In genomic region chr16:50741808-50742520, GRCh38 we compare ENCODE assay signal across 8 cellular contexts. TPM values are rescaled to one million over a fixed set of nuclear protein-coding genes. Genes with fewer than 3 reads are reported as not detected.
DNase-seq lines count a peak whose midpoint lies in the region; TF ChIP-seq lines count a peak whose summit lies in the region.

CYLD (plus strand) TSS chr16:50742086; CDS start chr16:50749699, 7,613 bp downstream.

- 0 out of 2 replicates have a peak, but pooled peaks cover 3% of the 10 kb centered on the region for H3K4me1 ChIP-seq in H9 (ENCODE audit: insufficient read depth, low read length)

- no peak within 1 kb of the TSS for H3K4ac ChIP-seq in H9 (ENCODE audit: low read depth, low read length)

- H3K36me3 ChIP-seq in MG63, result no peaks in the 10 kb centered on the region; the same call in 1 of the 2 replicates

- no peak for TF ChIP-seq CTCF in H9 (conservative IDR thresholded peaks at IDR 0.05)
- TF ChIP-seq CTCF in fibroblast of the aortic adventitia (IDR thresholded peaks at IDR 0.05; ENCODE audit: insufficient read depth, low read length), result no peak
- no peak for TF ChIP-seq CTCF in nephron (IDR thresholded peaks at IDR 0.05; ENCODE audit: unreplicated experiment in 3 of 3)

- no peak within 1 kb of the TSS for H3K23ac ChIP-seq in H9 (ENCODE audit: insufficient read length, low read depth, low read length)

- H3K18ac ChIP-seq in H9 (ENCODE audit: insufficient read length, low read depth, low read length), result no peak within 1 kb of the TSS

- H3K4me1 Mint-ChIP-seq in H9, result peaks cover 27 to 36% of the 10 kb centered on the region in 2 experiments
- peaks cover 26% of the 10 kb centered on the region for H3K4me1 Mint-ChIP-seq in nephron
- peaks cover 59% of the 10 kb centered on the region for H3K4me1 Mint-ChIP-seq in stimulated activated naive CD8-positive, alpha-beta T cell treated with anti-CD3 and anti-CD28 coated beads, Interleukin-15, Interleukin-2, amounts not matched to agents 100 ng/mL and 50 ng/mL, for 24 hours (ENCODE audit: low read depth)

- no peak within 1 kb of the TSS for H2BK12ac ChIP-seq in H9 (ENCODE audit: insufficient read length, low read depth, low read length)

- H3K4me3 Mint-ChIP-seq in H9, result peak within 1 kb of the TSS; percentile 77 to 90
- peak within 1 kb of the TSS; percentile 82 to 96 (median 92) for H3K4me3 Mint-ChIP-seq in nephron
- H3K4me3 Mint-ChIP-seq in stimulated activated naive CD8-positive, alpha-beta T cell treated with anti-CD3 and anti-CD28 coated beads, Interleukin-15, Interleukin-2, amounts not matched to agents 100 ng/mL and 50 ng/mL, for 24 hours, result peak within 1 kb of the TSS; percentile 89

- no peak within 1 kb of the TSS for H4K5ac ChIP-seq in H9 (ENCODE audit: insufficient read length, low read depth, low read length)

- H4K91ac ChIP-seq in H9 (ENCODE audit: insufficient read length, low read depth, low read length), result no peak within 1 kb of the TSS

- no peak within 1 kb of the TSS for H2BK5ac ChIP-seq in H9 (ENCODE audit: insufficient read length, low read length)

- H3K27ac ChIP-seq in H9 (ENCODE audit: insufficient read length, low read depth, low read length), result no peak within 1 kb of the TSS

- H3K79me2 ChIP-seq in H9 (ENCODE audit: insufficient read depth, low read length), result no peaks in the 10 kb centered on the region

- H3K27ac Mint-ChIP-seq in H9, result peak within 1 kb of the TSS in 1 of 3 experiments; percentile 74; a peak in 1 of 7 replicates
- H3K27ac Mint-ChIP-seq in nephron, result peak within 1 kb of the TSS in 1 of 3 experiments; percentile 70
- peak within 1 kb of the TSS; percentile 96 for H3K27ac Mint-ChIP-seq in stimulated activated naive CD8-positive, alpha-beta T cell treated with anti-CD3 and anti-CD28 coated beads, Interleukin-15, Interleukin-2, amounts not matched to agents 100 ng/mL and 50 ng/mL, for 24 hours

- H3K4me2 ChIP-seq in H9 (ENCODE audit: insufficient read depth, insufficient read length, low read length), result peak within 1 kb of the TSS; percentile 78

- H2BK120ac ChIP-seq in H9 (ENCODE audit: low read depth, low read length, poor library complexity, severe bottlenecking), result no peak within 1 kb of the TSS

- H2AK5ac ChIP-seq in H9 (ENCODE audit: insufficient read length, low read length), result no peak within 1 kb of the TSS

- peak within 1 kb of the TSS; percentile 4 for H3K9ac ChIP-seq in H9 (ENCODE audit: extremely low read depth, insufficient read length, low read length)

- peak; percentile 100 for DNase-seq in ELR (ENCODE audit: low read depth)
- DNase-seq in H9, result peak; percentile 99
- peak; percentile 98 for DNase-seq in MG63
- peak; percentile 94 for DNase-seq in SHP77 treated with DMSO at 0.1 percent for 48 hours (lab: John Stamatoyannopoulos, UW)
- peak; percentile 100 for DNase-seq in activated effector memory CD4-positive, alpha-beta T cell treated with anti-CD3 and anti-CD28 coated beads, Interleukin-2, amount 50 U/mL, for 16 hours
- DNase-seq in fibroblast of the aortic adventitia (ENCODE audit: low read depth), result peak; percentile 99

- no peaks in the 10 kb centered on the region for H4K20me1 ChIP-seq in H9 (ENCODE audit: control insufficient read depth, insufficient read depth, insufficient read length)

- H3K27me3 ChIP-seq in H9 (ENCODE audit: insufficient read depth, low read length) (no peaks in the 10 kb centered on the region), MG63 (no peaks in the 10 kb centered on the region)

- no peaks in the 10 kb centered on the region for H3K79me1 ChIP-seq in H9 (ENCODE audit: insufficient read depth, low read depth, low read length, poor library complexity, severe bottlenecking)

- no CpG with 5 or more reads among the region's 85 CpGs for WGBS in H9 (ENCODE audit: extremely low coverage, insufficient read length, low lambda C conversion rate)

- no peaks in the 10 kb centered on the region for H3K36me3 Mint-ChIP-seq in H9 (ENCODE audit: insufficient read depth in 1 of 3, low read depth in 3 of 3)
- H3K36me3 Mint-ChIP-seq in nephron (ENCODE audit: low read depth), result no peaks in the 10 kb centered on the region
- H3K36me3 Mint-ChIP-seq in stimulated activated naive CD8-positive, alpha-beta T cell treated with anti-CD3 and anti-CD28 coated beads, Interleukin-15, Interleukin-2, amounts not matched to agents 100 ng/mL and 50 ng/mL, for 24 hours (ENCODE audit: low read depth), result peaks cover 17% of the 10 kb centered on the region

- H3K4me3 ChIP-seq in MG63 (peak within 1 kb of the TSS; percentile 63), fibroblast of the aortic adventitia (ENCODE audit: low read depth, low read length) (peak within 1 kb of the TSS; percentile 78)

- peaks cover 21% of the 10 kb centered on the region for H3K27me3 Mint-ChIP-seq in H9 (ENCODE audit: low read depth)
- H3K27me3 Mint-ChIP-seq in nephron (ENCODE audit: low read depth), result peaks cover 9% of the 10 kb centered on the region
- no peaks in the 10 kb centered on the region for H3K27me3 Mint-ChIP-seq in stimulated activated naive CD8-positive, alpha-beta T cell treated with anti-CD3 and anti-CD28 coated beads, Interleukin-15, Interleukin-2, amounts not matched to agents 100 ng/mL and 50 ng/mL, for 24 hours

- H2BK15ac ChIP-seq in H9 (ENCODE audit: low read depth, low read length), result no peak within 1 kb of the TSS

- no peak within 1 kb of the TSS for H2BK20ac ChIP-seq in H9 (ENCODE audit: low read depth, low read length, poor library complexity, severe bottlenecking)

- H3K9me3 Mint-ChIP-seq in H9 (no peaks in the 10 kb centered on the region), nephron (no peaks in the 10 kb centered on the region)
- no peaks in the 10 kb centered on the region for H3K9me3 Mint-ChIP-seq in stimulated activated naive CD8-positive, alpha-beta T cell treated with anti-CD3 and anti-CD28 coated beads, Interleukin-15, Interleukin-2, amounts not matched to agents 100 ng/mL and 50 ng/mL, for 24 hours

- H3K23me2 ChIP-seq in H9 (ENCODE audit: insufficient read length, low read depth, low read length, poor library complexity, severe bottlenecking), result peaks cover 3% of the 10 kb centered on the region

- no peak within 1 kb of the TSS for H3K56ac ChIP-seq in H9 (ENCODE audit: insufficient read length, low read depth, low read length)

- no peaks in the 10 kb centered on the region for H3K9me3 ChIP-seq in H9 (ENCODE audit: control insufficient read depth, low read depth, low read length)
- no peaks in the 10 kb centered on the region for H3K9me3 ChIP-seq in MG63

- no peak within 1 kb of the TSS for H4K8ac ChIP-seq in H9 (replicated peaks; ENCODE audit: insufficient read length, low read depth, low read length)

- H3T11ph ChIP-seq in H9 (ENCODE audit: low read length), result no peak within 1 kb of the TSS

- H3K14ac ChIP-seq in H9 (ENCODE audit: insufficient read depth, low read length), result no peak within 1 kb of the TSS

- H2AFZ ChIP-seq in H9 (ENCODE audit: low read length), result no peak within 1 kb of the TSS

RNA-seq across cellular contexts. Expression of gene CYLD, which starts in this region (rescaled TPM):
- 12.5 and 13.3 TPM in 2 replicates for total RNA-seq in H9 (2021)
- 8.3 and 33.8 TPM in 2 replicates for total RNA-seq in MG63 (2014; rRNA removed; shearing (Covaris generic); ENCODE audit: low replicate concordance)
- 41.3 and 62.6 TPM in 2 replicates for total RNA-seq in fibroblast of the aortic adventitia (ENCODE audit: low replicate concordance)
